Comparison of ENCODE assay signal across 1 cellular context in genomic region chr7:51108134-51108533, GRCh38.
TF ChIP-seq lines count a peak whose summit lies in the region.

No MANE protein-coding gene starts in this region.

TF ChIP-seq in H1, 55 proteins besides CTCF, POLR2A, EP300 and RAD21 (continued from another document):
- TF ChIP-seq CHD7 (IDR thresholded peaks at IDR 0.05; ENCODE audit: insufficient replicate concordance, low read length) (no peak), CREB1 (IDR thresholded peaks at IDR 0.05) (no peak), RBBP5 (IDR thresholded peaks at IDR 0.05; ENCODE audit: borderline replicate concordance, low read depth, low read length) (no peak), NANOG (IDR thresholded peaks at IDR 0.05; ENCODE audit: insufficient read depth, low read depth, low read length, poor library complexity, severe bottlenecking) (no peak), EGR1 (IDR thresholded peaks at IDR 0.05; ENCODE audit: borderline replicate concordance, low read depth, low read length) (no peak), KDM4A (IDR thresholded peaks at IDR 0.05; ENCODE audit: low read depth, low read length, severe bottlenecking) (no peak), SRF (IDR thresholded peaks at IDR 0.05; ENCODE audit: low read depth, low read length) (no peak), POU5F1 (IDR thresholded peaks at IDR 0.05; ENCODE audit: low read depth, low read length) (no peak)
